In the genomic region with DNA sequence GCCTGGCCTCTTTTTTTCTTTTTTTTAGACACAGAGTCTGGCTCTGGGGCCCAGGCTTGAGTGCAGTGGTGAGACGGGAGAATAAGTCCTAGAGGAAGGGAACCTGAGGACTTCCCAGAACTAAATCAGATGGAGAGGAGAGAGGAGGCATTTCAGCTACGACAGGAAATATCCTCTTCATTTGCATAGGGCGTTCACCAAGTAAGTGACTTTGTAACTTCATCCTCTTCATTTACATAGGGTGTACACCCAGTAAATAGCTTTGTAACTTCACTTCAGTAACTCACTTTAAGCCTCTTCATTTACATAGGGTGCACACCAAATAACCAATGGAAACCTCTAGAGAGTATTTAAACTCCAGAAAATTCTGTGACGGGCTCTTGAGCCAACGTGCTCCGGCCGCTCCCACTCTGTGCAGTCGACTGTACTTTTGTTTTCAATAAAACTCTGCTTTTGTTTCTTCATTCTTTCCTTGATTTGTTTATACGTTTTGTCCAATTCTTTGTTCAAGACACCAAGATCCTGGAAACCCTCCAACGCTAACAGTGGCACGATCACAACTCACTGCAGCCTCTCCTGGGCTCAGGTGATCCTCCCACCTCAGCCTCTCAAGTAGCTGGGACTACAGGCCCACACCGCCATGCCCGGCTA, we compare ENCODE assay signal across 15 cellular contexts. TPM values are rescaled to one million over a fixed set of nuclear protein-coding genes. Genes with fewer than 3 reads are reported as not detected.
DNase-seq lines count a peak whose midpoint lies in the region; ATAC-seq, FAIRE-seq and TF ChIP-seq lines count a peak whose summit lies in the region.
"Had no signal": no experiment of that assay in that cellular context is flagged by ENCODE, and none has a peak within 500 bp of the region (broad histone marks: within the 10 kb centered on the region; RNA-seq: fewer than 3 reads in every experiment).

No MANE protein-coding gene starts in this region.

- H3K4me1 Mint-ChIP-seq in neural progenitor cell (no peaks in the 10 kb centered on the region), endothelial cell (ENCODE audit: unreplicated experiment) (peaks cover 7% of the 10 kb centered on the region)
- peaks cover 13% of the 10 kb centered on the region for H3K4me1 Mint-ChIP-seq in activated T-cell treated with anti-CD3 and anti-CD28 coated beads, Interleukin-2, amount 50 U/mL, for 24 hours (ENCODE audit: low read depth)

- peak; percentile 58; the same call in 1 of the 3 replicates for ATAC-seq in DND-41 (ENCODE audit: insufficient read depth, low read depth)
- ATAC-seq in K562 = peak; percentile 93
- ATAC-seq: left cardiac atrium had no signal

- H3K4me2 ChIP-seq in DND-41 (ENCODE audit: insufficient read depth, low read length) (no peak overlapping the region), Karpas-422 (ENCODE audit: low read depth, low read length, poor library complexity, severe bottlenecking) (peak overlapping the region; percentile 53), K562 (ENCODE audit: insufficient read depth, low read length) (peak overlapping the region; percentile 46; the same call in 1 of the 2 replicates), neural progenitor cell (no peak overlapping the region)

- no peaks in the 10 kb centered on the region for H3K9me1 ChIP-seq in K562 (ENCODE audit: control insufficient read depth, insufficient read depth, low read length)

- H3K4me3 ChIP-seq in DND-41 (ENCODE audit: low read depth in 1 of 2, low read length in 2 of 2) = no peak overlapping the region
- H3K4me3 ChIP-seq in Karpas-422 (ENCODE audit: low read length) = peak overlapping the region; percentile 17; the same call in 1 of the 2 replicates
- H3K4me3 ChIP-seq in K562 = no peak overlapping the region
- H3K4me3 ChIP-seq in neural progenitor cell = no peak overlapping the region

- no peak for TF ChIP-seq EP300 in K562 (IDR thresholded peaks at IDR 0.05; ENCODE audit: low read length)

- no peaks in the 10 kb centered on the region for H3K9me3 Mint-ChIP-seq in neural progenitor cell
- H3K9me3 Mint-ChIP-seq in activated T-cell treated with anti-CD3 and anti-CD28 coated beads, Interleukin-2, amount 50 U/mL, for 24 hours = no peaks in the 10 kb centered on the region
- H3K9me3 Mint-ChIP-seq in endothelial cell (ENCODE audit: unreplicated experiment) = no peaks in the 10 kb centered on the region
- H3K9me3 Mint-ChIP-seq: activated naive CD8-positive, alpha-beta T cell treated with anti-CD3 and anti-CD28 coated beads for 36 hours had no signal

- H3K27ac Mint-ChIP-seq in neural progenitor cell = no peak overlapping the region
- H3K27ac Mint-ChIP-seq in activated T-cell treated with anti-CD3 and anti-CD28 coated beads, Interleukin-2, amount 50 U/mL, for 24 hours = no peak overlapping the region
- H3K27ac Mint-ChIP-seq in endothelial cell (ENCODE audit: unreplicated experiment) = no peak overlapping the region
- H3K27ac Mint-ChIP-seq: activated naive CD8-positive, alpha-beta T cell treated with anti-CD3 and anti-CD28 coated beads for 36 hours had no signal

- H3K27me3 ChIP-seq in DND-41 (ENCODE audit: insufficient read depth, low read length, poor library complexity) (no peaks in the 10 kb centered on the region), Karpas-422 (ENCODE audit: low read length) (no peaks in the 10 kb centered on the region), K562 (ENCODE audit: control insufficient read depth in 2 of 2, insufficient read depth in 2 of 2, low read length in 2 of 2) (no peaks in the 10 kb centered on the region), neural progenitor cell (no peaks in the 10 kb centered on the region)

- CTCF ChIA-PET in K562 (lab: Yijun Ruan, JAX; ENCODE audit: low intra/inter-chr PET ratio) = no interaction called here

- H3K27ac ChIP-seq in DND-41 (ENCODE audit: low read length) (no peak overlapping the region), Karpas-422 (ENCODE audit: low read length) (no peak overlapping the region), K562 (ENCODE audit: extremely low read depth, low read depth, low read length) (peak overlapping the region; percentile 87), neural progenitor cell (no peak overlapping the region)

- H3K79me2 ChIP-seq in DND-41 (ENCODE audit: insufficient read depth, low read length) (no peaks in the 10 kb centered on the region), Karpas-422 (ENCODE audit: low read length) (no peaks in the 10 kb centered on the region), K562 (ENCODE audit: control insufficient read depth, insufficient read depth, low read length) (no peaks in the 10 kb centered on the region; the same call in 2 of the 3 replicates), neural progenitor cell (ENCODE audit: low read depth) (no peaks in the 10 kb centered on the region)

- H3K36me3 Mint-ChIP-seq in neural progenitor cell (no peaks in the 10 kb centered on the region), endothelial cell (ENCODE audit: low read depth, unreplicated experiment) (no peaks in the 10 kb centered on the region)
- no peaks in the 10 kb centered on the region for H3K36me3 Mint-ChIP-seq in activated T-cell treated with anti-CD3 and anti-CD28 coated beads, Interleukin-2, amount 50 U/mL, for 24 hours (ENCODE audit: low read depth)
- H3K36me3 Mint-ChIP-seq: activated naive CD8-positive, alpha-beta T cell treated with anti-CD3 and anti-CD28 coated beads for 36 hours had no signal

- BruUV-seq in K562 (replicated peaks; lab: Mats Ljungman, UMichigan) = no TSS peak

- TF ChIP-seq CTCF in DND-41 (IDR thresholded peaks at IDR 0.05; ENCODE audit: borderline replicate concordance, extremely low read depth, low read length, poor library complexity, severe bottlenecking) = no peak
- no peak for TF ChIP-seq CTCF in K562 (IDR thresholded peaks at IDR 0.05 in 2 of 3, conservative IDR thresholded peaks at IDR 0.05 in 1 of 3; ENCODE audit: insufficient read depth in 2 of 3, low read depth in 1 of 3, low read length in 3 of 3)
- no peak for TF ChIP-seq CTCF in neural progenitor cell (IDR thresholded peaks at IDR 0.05)
- TF ChIP-seq CTCF in endothelial cell (IDR thresholded peaks at IDR 0.05; ENCODE audit: unreplicated experiment) = no peak

- no peaks in the 10 kb centered on the region for H3K9me3 ChIP-seq in DND-41 (ENCODE audit: insufficient read depth, low read length, severe bottlenecking)
- no peaks in the 10 kb centered on the region for H3K9me3 ChIP-seq in Karpas-422 (ENCODE audit: low read length)
- H3K9me3 ChIP-seq in K562 (replicated peaks; ENCODE audit: control insufficient read depth, insufficient read depth, low read depth, low read length) = no peaks in the 10 kb centered on the region; the same call in 1 of the 2 replicates
- H3K9me3 ChIP-seq in neural progenitor cell (ENCODE audit: low read depth) = no peaks in the 10 kb centered on the region

- POLR2A ChIA-PET in K562 (lab: Yijun Ruan, JAX) = interaction anchor here (0.6 to 1.0 kb wide), 6 partner anchors 22 to 99 kb away, joined by 3 to 5 read pairs (median 3); no protein-coding TSS in a partner anchor

- no peak for TF ChIP-seq RAD21 in K562 (CRISPR knock-in tag; conservative IDR thresholded peaks at IDR 0.05 in 1 of 2, IDR thresholded peaks at IDR 0.05 in 1 of 2)

- peak; percentile 68 for FAIRE-seq in K562 (lab: Jason Lieb, UNC)

- H3K36me3 ChIP-seq in DND-41 (ENCODE audit: insufficient read depth, low read length) (no peaks in the 10 kb centered on the region), Karpas-422 (ENCODE audit: insufficient read depth, low read length) (no peaks in the 10 kb centered on the region), K562 (ENCODE audit: control insufficient read depth, insufficient read depth, low read length) (no peaks in the 10 kb centered on the region), neural progenitor cell (no peaks in the 10 kb centered on the region)

- DNase-seq in DND-41 (no peak), Karpas-422 (peak; percentile 75), K562 (ENCODE audit: extremely low read depth in 1 of 4, low spot score in 3 of 4) (peak in 2 of 4 experiments; percentile 51 to 72), neural progenitor cell (ENCODE audit: low spot score) (no peak), GOT3 (lab: John Stamatoyannopoulos, UW) (no peak), endothelial cell (ENCODE audit: low spot score) (no peak)
- no peak for DNase-seq in activated T-cell treated with anti-CD3 and anti-CD28 coated beads, Interleukin-2, amount 50 U/mL, for 24 hours
- DNase-seq in stimulated activated CD4-positive, alpha-beta T cell treated with anti-CD3 and anti-CD28 coated beads, Interleukin-4, amount 100 ng/mL, for 1 hour = no peak
- DNase-seq: activated naive CD8-positive, alpha-beta T cell treated with anti-CD3 and anti-CD28 coated beads for 36 hours; DMS79 treated with DMSO at 0.1 percent for 48 hours; left cardiac atrium; NCI-H2107; occipital lobe; SHP77; stimulated activated CD4-positive, alpha-beta T cell treated with anti-CD3 and anti-CD28 coated beads, Interleukin-15, amount 100 ng/mL, for 24 hours had no signal

- TF ChIP-seq POLR2A in K562 (conservative IDR thresholded peaks at IDR 0.05) = peak; percentile 59

- no peak overlapping the region for H2AFZ ChIP-seq in DND-41 (ENCODE audit: low read depth, low read length)
- H2AFZ ChIP-seq in Karpas-422 (ENCODE audit: low read length) = no peak overlapping the region
- H2AFZ ChIP-seq in K562 (ENCODE audit: low read depth, low read length) = peak overlapping the region; percentile 90
- peak overlapping the region; percentile 5 for H2AFZ ChIP-seq in neural progenitor cell (replicated peaks)

- H4K20me1 ChIP-seq in DND-41 (ENCODE audit: insufficient read depth, low read length) = no peaks in the 10 kb centered on the region
- no peaks in the 10 kb centered on the region for H4K20me1 ChIP-seq in Karpas-422 (ENCODE audit: insufficient read depth, low read depth, low read length)
- no peaks in the 10 kb centered on the region for H4K20me1 ChIP-seq in K562 (replicated peaks; ENCODE audit: control insufficient read depth, insufficient read depth, low read length)
- no peaks in the 10 kb centered on the region for H4K20me1 ChIP-seq in neural progenitor cell (ENCODE audit: low read depth)

- in situ Hi-C loops in K562 (cut with MboI) = no loop called here

- H3K9me2 ChIP-seq in Karpas-422 (replicated peaks; ENCODE audit: insufficient read depth, low read length) = no peaks in the 10 kb centered on the region

- H3F3A ChIP-seq in neural progenitor cell (ENCODE audit: low read depth) = peaks cover 9% of the 10 kb centered on the region

- H3K4me3 Mint-ChIP-seq in neural progenitor cell (no peak overlapping the region), endothelial cell (ENCODE audit: unreplicated experiment) (no peak overlapping the region)
- H3K4me3 Mint-ChIP-seq in activated T-cell treated with anti-CD3 and anti-CD28 coated beads, Interleukin-2, amount 50 U/mL, for 24 hours = no peak overlapping the region
- H3K4me3 Mint-ChIP-seq: activated naive CD8-positive, alpha-beta T cell treated with anti-CD3 and anti-CD28 coated beads for 36 hours had no signal

- no peak overlapping the region for H3K9ac ChIP-seq in DND-41 (ENCODE audit: low read depth, low read length)
- H3K9ac ChIP-seq in Karpas-422 (ENCODE audit: low read length) = no peak overlapping the region
- H3K9ac ChIP-seq in K562 (ENCODE audit: insufficient read depth in 1 of 2, low read depth in 2 of 2, low read length in 2 of 2) = peak overlapping the region; percentile 54 to 84; a peak in 3 of 4 replicates
- no peak overlapping the region for H3K9ac ChIP-seq in neural progenitor cell

- peaks cover 2% of the 10 kb centered on the region for H3K4me1 ChIP-seq in DND-41 (ENCODE audit: insufficient read depth, low read length)
- H3K4me1 ChIP-seq in Karpas-422 (ENCODE audit: low read length) = peaks cover 9% of the 10 kb centered on the region
- peaks cover 18 to 20% of the 10 kb centered on the region in 2 experiments; a peak in 4 of 5 replicates for H3K4me1 ChIP-seq in K562 (replicated peaks in 1 of 2; ENCODE audit: control insufficient read depth in 2 of 2, insufficient read depth in 2 of 2, low read length in 2 of 2)
- H3K4me1 ChIP-seq in neural progenitor cell = no peaks in the 10 kb centered on the region

- WGBS in K562 (ENCODE audit: insufficient coverage, low coverage, missing lambda C conversion rate) = 23% methylated on average over 13 of the region's 13 CpGs

- intact Hi-C loops in K562 (cut with micrococcal nuclease) = no loop called here

- H3K27me3 Mint-ChIP-seq in neural progenitor cell (ENCODE audit: insufficient read depth, low read depth) (peaks cover 5% of the 10 kb centered on the region), endothelial cell (ENCODE audit: unreplicated experiment) (peaks cover 5% of the 10 kb centered on the region)
- no peaks in the 10 kb centered on the region for H3K27me3 Mint-ChIP-seq in activated T-cell treated with anti-CD3 and anti-CD28 coated beads, Interleukin-2, amount 50 U/mL, for 24 hours
- H3K27me3 Mint-ChIP-seq: activated naive CD8-positive, alpha-beta T cell treated with anti-CD3 and anti-CD28 coated beads for 36 hours had no signal

RNA-seq across cellular contexts. Expression of a gene that starts 21.4 kb away (rescaled TPM):
- 0.04 TPM in 2 replicates for total RNA-seq in Karpas-422 (2014; rRNA removed; shearing (Covaris generic); ENCODE audit: low replicate concordance)
- total RNA-seq in K562 (2011; cell fraction: chromatin; rRNA removed; ENCODE audit: low replicate concordance) = 19.3 and 49.4 TPM in 2 replicates
- total RNA-seq in K562 (2011; cell fraction: nucleolus; rRNA removed) = 48.4 and 58.8 TPM in 2 replicates
- total RNA-seq in K562 (2011; cell fraction: nucleoplasm; rRNA removed) = 30.0 and 36.6 TPM in 2 replicates
- 29.4 and 29.5 TPM in 2 replicates for total RNA-seq in K562 (2014; rRNA removed)
- 3.3 and 3.7 TPM in 2 replicates for total RNA-seq in K562 (2014; rRNA removed; fragmentation: Illumina TruSeq; extraction: Trizol)
- total RNA-seq in K562 (2015; rRNA removed; fragmentation: Illumina TruSeq; extraction: Trizol) = 5.0 and 5.3 TPM in 2 replicates
- total RNA-seq in K562 (2021) = 32.9 and 34.8 TPM in 2 replicates
- 15.4 and 20.4 TPM in 2 replicates for polyA plus RNA-seq in K562 (2011; rRNA removed)
- 26.0 and 97.0 TPM in 2 replicates for polyA plus RNA-seq in K562 (2011; cell fraction: cytosol; rRNA removed)
- 106 and 194 TPM in 2 replicates for polyA plus RNA-seq in K562 (2011; cell fraction: nucleus; rRNA removed)
- polyA plus RNA-seq in K562 (2012) = 12.9 and 30.7 TPM in 2 replicates
- polyA plus RNA-seq in K562 (2014; fragmentation: Illumina TruSeq; extraction: Trizol) = 4.0 and 4.3 TPM in 2 replicates
- under 1 TPM; 0.04 to 0.06 TPM for polyA plus RNA-seq in K562 (2014; fragmentation: Nextera tagmentation; extraction: Ambion mirVana)
- 27.5 and 29.9 TPM in 2 replicates for polyA plus RNA-seq in K562 (2014; rRNA removed)
- polyA minus RNA-seq in K562 (2011; rRNA and poly(A)+ RNA removed) = 3.5 and 3.7 TPM in 2 replicates
- polyA minus RNA-seq in K562 (2011; cell fraction: cytosol; rRNA and poly(A)+ RNA removed) = 7.4 and 12.8 TPM in 2 replicates
- polyA minus RNA-seq in K562 (2011; cell fraction: nucleus; rRNA and poly(A)+ RNA removed) = 18.6 and 23.2 TPM in 2 replicates
- total RNA-seq in neural progenitor cell (ENCODE audit: low replicate concordance) = 10.8 and 47.4 TPM in 2 replicates
- 9.4 TPM for total RNA-seq in endothelial cell (ENCODE audit: unreplicated experiment)

Comparison
In these comparisons a context has a peak if more than half of its experiments do, and no peak if none do; other contexts are left out.
1. H2AFZ ChIP-seq: peak in K562 (single experiment) and neural progenitor cell (single experiment); none in DND-41 (single experiment) and Karpas-422 (single experiment).
2. H3K4me2 ChIP-seq: peak in Karpas-422 (single experiment) and K562 (single experiment); none in DND-41 (single experiment) and neural progenitor cell (single experiment).
3. H3K9ac ChIP-seq: peak in K562 (2 of 2); none in DND-41 (single experiment), Karpas-422 (single experiment) and neural progenitor cell (single experiment).